ENCODE assay signal across 24 cellular contexts in genomic region chr12:97435153-97435552, GRCh38.
"Had no signal": no experiment of that assay in that cellular context is flagged by ENCODE, and none has a peak within 500 bp of the region (broad histone marks: within the 10 kb centered on the region; RNA-seq: fewer than 3 reads in every experiment).

No MANE protein-coding gene starts in this region.

- H3K4me3 Mint-ChIP-seq: natural killer cell; nephron; neural progenitor cell; stimulated activated effector memory CD8-positive, alpha-beta T cell treated with anti-CD3 and anti-CD28 coated beads, Interleukin-12 subunit alpha, Interleukin-12 subunit beta, amount 100 ng/mL, for 72 hours; stimulated activated naive B cell treated with anti-CD40 and anti-IgM and Interleukin-4, amounts not matched to agents 10 μg/mL and 1 μg/mL and 100 μg/mL, for 72 hours; stimulated activated naive CD8-positive, alpha-beta T cell treated with anti-CD3 and anti-CD28 coated beads, Interleukin-15, Interleukin-2, amounts not matched to agents 100 ng/mL and 50 ng/mL, for 24 hours had no signal

- H3K27ac Mint-ChIP-seq: natural killer cell; nephron; neural progenitor cell; progenitor cell of endocrine pancreas; stimulated activated effector memory CD8-positive, alpha-beta T cell treated with anti-CD3 and anti-CD28 coated beads, Interleukin-12 subunit alpha, Interleukin-12 subunit beta, amount 100 ng/mL, for 72 hours; stimulated activated naive B cell treated with anti-CD40 and anti-IgM and Interleukin-4, amounts not matched to agents 10 μg/mL and 1 μg/mL and 100 μg/mL, for 72 hours; stimulated activated naive CD8-positive, alpha-beta T cell treated with anti-CD3 and anti-CD28 coated beads, Interleukin-15, Interleukin-2, amounts not matched to agents 100 ng/mL and 50 ng/mL, for 24 hours had no signal

- ATAC-seq: natural killer cell; psoas muscle; right cardiac atrium; right lobe of liver; stimulated activated effector memory CD8-positive, alpha-beta T cell treated with anti-CD3 and anti-CD28 coated beads, Interleukin-12 subunit alpha, Interleukin-12 subunit beta, amount 100 ng/mL, for 72 hours; stimulated activated naive B cell treated with anti-CD40 and anti-IgM and Interleukin-4, amounts not matched to agents 10 μg/mL and 1 μg/mL and 100 μg/mL, for 72 hours had no signal

- H3K9me3 Mint-ChIP-seq: natural killer cell; nephron; stimulated activated effector memory CD8-positive, alpha-beta T cell treated with anti-CD3 and anti-CD28 coated beads, Interleukin-12 subunit alpha, Interleukin-12 subunit beta, amount 100 ng/mL, for 72 hours; stimulated activated naive B cell treated with anti-CD40 and anti-IgM and Interleukin-4, amounts not matched to agents 10 μg/mL and 1 μg/mL and 100 μg/mL, for 72 hours; stimulated activated naive CD8-positive, alpha-beta T cell treated with anti-CD3 and anti-CD28 coated beads, Interleukin-15, Interleukin-2, amounts not matched to agents 100 ng/mL and 50 ng/mL, for 24 hours had no signal

- H3K4me1 Mint-ChIP-seq: natural killer cell; nephron; stimulated activated effector memory CD8-positive, alpha-beta T cell treated with anti-CD3 and anti-CD28 coated beads, Interleukin-12 subunit alpha, Interleukin-12 subunit beta, amount 100 ng/mL, for 72 hours; stimulated activated naive B cell treated with anti-CD40 and anti-IgM and Interleukin-4, amounts not matched to agents 10 μg/mL and 1 μg/mL and 100 μg/mL, for 72 hours had no signal

- DNase-seq: natural killer cell; occipital lobe; ovary; posterior cingulate gyrus; psoas muscle; right cardiac atrium; right lobe of liver; sigmoid colon; small intestine; stimulated activated CD4-positive, alpha-beta T cell treated with anti-CD3 and anti-CD28 coated beads, Interleukin-15, amount 100 ng/mL, for 24 hours; stimulated activated CD4-positive, alpha-beta T cell treated with anti-CD3 and anti-CD28 coated beads, Interleukin-2, amount 100 ng/mL, for 24 hours; stimulated activated CD4-positive, alpha-beta T cell treated with anti-CD3 and anti-CD28 coated beads, Interleukin-2, amount 100 ng/mL, for 48 hours; stimulated activated CD4-positive, alpha-beta T cell treated with anti-CD3 and anti-CD28 coated beads, Interleukin-4, amount 100 ng/mL, for 24 hours; stimulated activated naive B cell treated with anti-CD40 and anti-IgM and Interleukin-4, amounts not matched to agents 10 μg/mL and 1 μg/mL and 100 μg/mL, for 72 hours; stimulated activated naive CD4-positive, alpha-beta T cell treated with Interleukin-2 at 50 U/mL for 16 hours; stomach; thyroid gland; trophoblast cell; upper lobe of left lung had no signal

- H3K27me3 Mint-ChIP-seq: progenitor cell of endocrine pancreas had no signal

- H3K36me3 Mint-ChIP-seq: natural killer cell; stimulated activated effector memory CD8-positive, alpha-beta T cell treated with anti-CD3 and anti-CD28 coated beads, Interleukin-12 subunit alpha, Interleukin-12 subunit beta, amount 100 ng/mL, for 72 hours; stimulated activated naive B cell treated with anti-CD40 and anti-IgM and Interleukin-4, amounts not matched to agents 10 μg/mL and 1 μg/mL and 100 μg/mL, for 72 hours had no signal
